Comparison of ENCODE assay signal across 2 cellular contexts in the genomic region with DNA sequence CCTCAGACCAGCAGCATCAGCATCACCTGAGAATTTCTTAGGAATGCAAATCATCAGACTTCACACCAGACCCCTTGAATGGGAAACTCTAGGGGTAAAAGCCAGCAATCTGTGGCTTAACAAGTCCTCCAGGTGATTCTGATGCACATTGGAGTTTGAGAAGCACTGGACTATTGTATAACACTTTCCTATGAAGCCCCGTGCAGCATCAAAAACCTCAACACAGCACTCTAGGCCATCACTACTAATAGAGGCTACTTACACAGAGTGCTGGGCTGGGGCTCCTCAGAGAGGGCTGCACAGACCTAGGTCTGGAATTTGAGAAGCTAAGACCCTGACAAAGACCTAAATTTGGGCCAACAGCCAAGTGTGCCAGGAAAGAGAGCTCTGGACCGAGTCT.
TF ChIP-seq lines count a peak whose summit lies in the region.

No MANE protein-coding gene starts in this region.

TF ChIP-seq in HEK293, 187 proteins besides CTCF, POLR2A, EP300 and RAD21 (continued from another document):
- TF ChIP-seq, protein P1, sequence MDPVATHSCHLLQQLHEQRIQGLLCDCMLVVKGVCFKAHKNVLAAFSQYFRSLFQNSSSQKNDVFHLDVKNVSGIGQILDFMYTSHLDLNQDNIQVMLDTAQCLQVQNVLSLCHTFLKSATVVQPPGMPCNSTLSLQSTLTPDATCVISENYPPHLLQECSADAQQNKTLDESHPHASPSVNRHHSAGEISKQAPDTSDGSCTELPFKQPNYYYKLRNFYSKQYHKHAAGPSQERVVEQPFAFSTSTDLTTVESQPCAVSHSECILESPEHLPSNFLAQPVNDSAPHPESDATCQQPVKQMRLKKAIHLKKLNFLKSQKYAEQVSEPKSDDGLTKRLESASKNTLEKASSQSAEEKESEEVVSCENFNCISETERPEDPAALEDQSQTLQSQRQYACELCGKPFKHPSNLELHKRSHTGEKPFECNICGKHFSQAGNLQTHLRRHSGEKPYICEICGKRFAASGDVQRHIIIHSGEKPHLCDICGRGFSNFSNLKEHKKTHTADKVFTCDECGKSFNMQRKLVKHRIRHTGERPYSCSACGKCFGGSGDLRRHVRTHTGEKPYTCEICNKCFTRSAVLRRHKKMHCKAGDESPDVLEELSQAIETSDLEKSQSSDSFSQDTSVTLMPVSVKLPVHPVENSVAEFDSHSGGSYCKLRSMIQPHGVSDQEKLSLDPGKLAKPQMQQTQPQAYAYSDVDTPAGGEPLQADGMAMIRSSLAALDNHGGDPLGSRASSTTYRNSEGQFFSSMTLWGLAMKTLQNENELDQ (tag by site-specific recombination; IDR thresholded peaks at IDR 0.05; ENCODE audit: low read depth) = no peak
- TF ChIP-seq ZBTB17 (tag by site-specific recombination; IDR thresholded peaks at IDR 0.05) = peak; percentile 26; the same call in 1 of the 2 replicates

TF ChIP-seq in H1, 55 proteins besides CTCF, POLR2A, EP300 and RAD21 (continued from another document):
- TF ChIP-seq GABPA (IDR thresholded peaks at IDR 0.05; ENCODE audit: borderline replicate concordance, insufficient read depth, low read length) (no peak), TCF12 (IDR thresholded peaks at IDR 0.05; ENCODE audit: low read depth, low read length) (no peak), HDAC2 (IDR thresholded peaks at IDR 0.05; ENCODE audit: borderline replicate concordance in 1 of 2, low read depth in 2 of 2, low read length in 2 of 2) (no peak), ATF3 (IDR thresholded peaks at IDR 0.05; ENCODE audit: insufficient read depth, low read depth, low read length) (no peak), FOSL1 (IDR thresholded peaks at IDR 0.05; ENCODE audit: insufficient read depth, low read depth, low read length) (no peak), CTBP2 (IDR thresholded peaks at IDR 0.05; ENCODE audit: borderline replicate concordance, insufficient read depth, insufficient read length, low read length) (no peak), POU5F1 (IDR thresholded peaks at IDR 0.05; ENCODE audit: low read depth, low read length) (no peak), ZNF274 (IDR thresholded peaks at IDR 0.05; ENCODE audit: borderline replicate concordance, extremely low read depth, low read length) (no peak), CBX8 (IDR thresholded peaks at IDR 0.05; ENCODE audit: borderline replicate concordance, low read depth, low read length) (no peak)
TF ChIP-seq in H1: peak in this region for 0.
